In the genomic region with DNA sequence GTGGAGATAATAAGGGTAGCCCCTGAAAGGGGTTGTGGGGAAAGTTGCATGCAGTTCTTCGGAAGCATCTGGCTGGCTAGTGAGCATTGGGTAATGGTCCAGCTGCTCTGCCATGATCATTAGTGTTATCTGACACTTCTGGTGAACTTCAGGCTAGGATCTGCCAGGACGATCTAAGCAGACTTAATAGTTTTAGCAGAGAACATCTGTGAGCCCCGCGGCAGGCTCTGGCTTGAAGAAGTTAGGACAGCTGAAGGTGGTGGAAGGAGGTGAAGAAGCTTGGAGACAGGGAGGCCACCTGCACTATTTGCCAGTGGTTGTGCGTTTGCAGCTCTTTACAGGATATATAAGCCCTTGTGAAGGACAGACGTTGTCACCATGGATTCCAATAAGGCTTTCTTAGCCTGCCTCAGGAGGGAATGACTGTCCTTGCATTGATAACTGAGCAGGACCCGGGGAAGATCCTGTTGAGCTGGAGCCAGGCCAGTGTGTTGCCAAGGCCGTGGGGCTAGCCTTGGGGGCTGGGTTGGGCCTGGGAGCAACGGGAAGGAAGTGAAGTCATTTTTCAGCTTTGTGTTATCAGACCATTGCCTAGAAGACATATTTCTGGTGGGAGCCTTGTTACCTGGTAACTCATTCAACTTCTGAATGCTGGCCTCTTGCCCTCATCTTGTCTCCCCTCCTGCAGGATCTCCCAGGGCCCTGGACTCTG, we compare ENCODE assay signal across 11 cellular contexts.
DNase-seq lines count a peak whose midpoint lies in the region; ATAC-seq and TF ChIP-seq lines count a peak whose summit lies in the region.
"Had no signal": no experiment of that assay in that cellular context is flagged by ENCODE, and none has a peak within 500 bp of the region (broad histone marks: within the 10 kb centered on the region; RNA-seq: fewer than 3 reads in every experiment).

No MANE protein-coding gene starts in this region.

- POLR2A ChIA-PET in OCI-LY7 (lab: Charles Lee): no interaction called here

- no peak overlapping the region; the same call in 1 of the 2 replicates for H3K4me2 ChIP-seq in OCI-LY7 (ENCODE audit: low read length)

- H3K79me2 ChIP-seq in OCI-LY7 (ENCODE audit: insufficient read depth, low read depth, low read length): peaks cover 25% of the 10 kb centered on the region; the same call in 1 of the 2 replicates

- WGBS in adrenal gland, 4 donors: 29 to 41% (median 32%) methylated on average over 6 to 9 of the region's 9 CpGs
- 71% methylated on average over 7 of the region's 9 CpGs for WGBS in right lobe of liver (ENCODE audit: insufficient coverage, low coverage, low lambda C conversion rate, missing lambda C conversion rate)

- CTCF ChIA-PET in OCI-LY7 (lab: Charles Lee; ENCODE audit: unreplicated experiment): interaction anchor here (0.5 kb wide), 1 partner anchor 284 kb away, joined by 3 read pairs; no protein-coding TSS in a partner anchor

- DNase-seq in AML-193 (lab: John Stamatoyannopoulos, UW) (peak; percentile 20 to 38), HT1080 (ENCODE audit: low read depth) (peak; percentile 51), adrenal gland (peak; percentile 62 to 90 (median 85)), right lobe of liver (peak in 1 of 3 donors; percentile 43), OCI-LY7 (ENCODE audit: low spot score) (no peak), NCI-H1048 (lab: John Stamatoyannopoulos, UW) (no peak), NCI-H1436 (lab: John Stamatoyannopoulos, UW) (no peak), HK-2 (ENCODE audit: unreplicated experiment) (no peak)
- DNase-seq: NCI-H510A treated with DMSO at 0.1 percent for 48 hours had no signal

- no peak for TF ChIP-seq POLR2A in adrenal gland (IDR thresholded peaks at IDR 0.05)
- TF ChIP-seq POLR2A in right lobe of liver (IDR thresholded peaks at IDR 0.05): no peak

- H3K9me2 ChIP-seq in OCI-LY7 (ENCODE audit: insufficient read depth, low read length): no peaks in the 10 kb centered on the region

- no peak for TF ChIP-seq CTCF in adrenal gland (IDR thresholded peaks at IDR 0.05)
- TF ChIP-seq CTCF in right lobe of liver (IDR thresholded peaks at IDR 0.05): no peak
- no peak for TF ChIP-seq CTCF in OCI-LY7 (conservative IDR thresholded peaks at IDR 0.05; ENCODE audit: low read length)

- H3K27ac ChIP-seq in adrenal gland (peak overlapping the region in 2 of 5 donors; percentile 55 to 62), right lobe of liver (no peak overlapping the region), OCI-LY7 (ENCODE audit: low read depth, low read length, poor library complexity, severe bottlenecking) (no peak overlapping the region)
- H3K27ac ChIP-seq: C4-2B had no signal

- peak; percentile 64 to 77 (median 75) for ATAC-seq in right lobe of liver

- BruUV-seq in OCI-LY7 (replicated peaks; lab: Mats Ljungman, UMichigan): no TSS peak

- H3K4me3 ChIP-seq in adrenal gland (no peak overlapping the region), right lobe of liver (no peak overlapping the region), OCI-LY7 (ENCODE audit: low read depth, low read length, poor library complexity, severe bottlenecking) (no peak overlapping the region)
- H3K4me3 ChIP-seq: HAP-1 had no signal

- H3K36me3 ChIP-seq in adrenal gland (replicated peaks in 1 of 2): no peaks in the 10 kb centered on the region
- no peaks in the 10 kb centered on the region for H3K36me3 ChIP-seq in right lobe of liver
- H3K36me3 ChIP-seq in OCI-LY7 (ENCODE audit: insufficient read depth, low read length): no peaks in the 10 kb centered on the region
- H3K36me3 ChIP-seq: HAP-1 had no signal

- H3K4me1 ChIP-seq in adrenal gland (replicated peaks in 1 of 2) (peaks cover 10 to 25% of the 10 kb centered on the region in 2 donors), right lobe of liver (no peaks in the 10 kb centered on the region), OCI-LY7 (ENCODE audit: insufficient read depth, low read length, poor library complexity, severe bottlenecking) (no peaks in the 10 kb centered on the region)
- H3K4me1 ChIP-seq: HAP-1 had no signal

- intact Hi-C loops in adrenal gland (cut with DNase I): no loop called here
- intact Hi-C loops in right lobe of liver (cut with DNase I): no loop called here
- intact Hi-C loops in OCI-LY7 (cut with micrococcal nuclease; ENCODE audit: unreplicated experiment): no loop called here

- H4K20me1 ChIP-seq in OCI-LY7 (ENCODE audit: insufficient read depth, low read length): 0 out of 2 replicates have a peak, but pooled peaks cover 3% of the 10 kb centered on the region

- H3K27me3 ChIP-seq in adrenal gland (no peaks in the 10 kb centered on the region), right lobe of liver (no peaks in the 10 kb centered on the region)

- H3K9me3 ChIP-seq in adrenal gland (replicated peaks in 1 of 3): no peaks in the 10 kb centered on the region
- H3K9me3 ChIP-seq in right lobe of liver: no peaks in the 10 kb centered on the region
- H3K9me3 ChIP-seq in OCI-LY7 (ENCODE audit: low read length): no peaks in the 10 kb centered on the region
- H3K9me3 ChIP-seq: HAP-1 had no signal

- H2AFZ ChIP-seq in OCI-LY7 (ENCODE audit: low read length): no peak overlapping the region

Comparison
In these comparisons a context has a peak if more than half of its experiments do, and no peak if none do; other contexts are left out.
1. DNase-seq: peak in AML-193 (2 of 2), HT1080 (single experiment) and adrenal gland (7 of 7); none in OCI-LY7 (single experiment), NCI-H1048 (single experiment), NCI-H1436 (single experiment) and HK-2 (single experiment).